1 cellular context compared by ENCODE assay signal in the genomic region with DNA sequence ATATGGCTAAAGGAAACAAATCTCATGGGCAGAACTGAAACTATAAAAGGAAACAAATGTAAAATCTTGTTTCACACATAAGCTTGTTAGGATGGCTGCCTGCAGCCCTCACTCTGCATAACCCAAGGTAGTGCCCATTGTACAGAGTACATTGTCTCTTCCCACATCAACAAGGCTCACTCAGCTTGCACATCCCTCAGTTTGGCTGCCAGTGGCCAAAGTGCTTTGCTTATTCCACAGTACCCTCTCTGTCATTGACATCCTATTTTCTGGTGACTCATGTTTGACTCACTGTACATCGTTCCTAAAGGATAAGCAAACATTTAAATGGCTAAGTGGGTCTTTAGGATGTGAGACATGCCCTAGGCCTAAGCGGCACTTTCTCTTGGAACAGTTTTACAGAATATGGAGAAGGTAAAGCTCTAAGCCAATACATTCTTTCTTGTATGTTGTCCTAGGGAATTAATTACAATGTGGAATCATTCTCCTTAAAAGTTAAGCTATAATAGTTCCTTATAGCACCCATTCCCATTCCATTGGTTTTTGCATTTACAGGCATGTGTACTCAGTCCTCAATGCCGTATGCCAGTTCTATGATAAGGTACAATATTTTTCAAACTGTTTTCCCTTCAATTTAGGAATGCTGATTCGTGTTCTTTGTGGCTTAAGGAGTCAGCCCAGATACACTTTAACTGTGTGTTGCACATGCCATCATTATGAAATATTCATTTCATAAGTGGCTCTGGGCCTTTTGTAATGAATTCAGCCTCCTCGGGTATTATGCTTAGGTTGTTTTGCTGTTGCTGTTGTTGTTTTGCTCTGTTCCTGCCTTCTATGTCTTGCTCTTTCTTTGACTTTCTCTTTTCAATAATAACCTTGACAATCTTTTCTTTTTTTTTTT.
TF ChIP-seq lines count a peak whose summit lies in the region.

No MANE protein-coding gene starts in this region.

TF ChIP-seq in IMR-90, 13 proteins besides CTCF, POLR2A, EP300 and RAD21:
- peak; percentile 77 for TF ChIP-seq FOS (IDR thresholded peaks at IDR 0.05; ENCODE audit: low read depth, low read length)
- no peak for TF ChIP-seq BHLHE40 (IDR thresholded peaks at IDR 0.05; ENCODE audit: low read depth, low read length)
